Comparison of ENCODE assay signal across 14 cellular contexts in genomic region chr17:50365649-50366393, GRCh38.
"Had no signal": no experiment of that assay in that cellular context is flagged by ENCODE, and none has a peak within 500 bp of the region (broad histone marks: within the 10 kb centered on the region; RNA-seq: fewer than 3 reads in every experiment).

No MANE protein-coding gene starts in this region.

- H3K9me3 ChIP-seq: suprapubic skin had no signal

- H3K4me3 ChIP-seq: suprapubic skin had no signal

- H3K27me3 ChIP-seq: suprapubic skin had no signal

- H3K27ac Mint-ChIP-seq: activated B cell treated with CpG ODN at 0.5 μM for 24 hours; activated naive CD8-positive, alpha-beta T cell treated with anti-CD3 and anti-CD28 coated beads, Interleukin-2, amount 50 U/mL, for 24 hours; activated T-cell treated with anti-CD3 and anti-CD28 coated beads, Interleukin-2, amount 50 U/mL, for 72 hours; naive thymus-derived CD4-positive, alpha-beta T cell had no signal

- H3K27me3 Mint-ChIP-seq: activated B cell treated with CpG ODN at 0.5 μM for 24 hours; activated naive CD8-positive, alpha-beta T cell treated with anti-CD3 and anti-CD28 coated beads, Interleukin-2, amount 50 U/mL, for 24 hours; naive thymus-derived CD4-positive, alpha-beta T cell had no signal

- H3K9me3 Mint-ChIP-seq: activated B cell treated with CpG ODN at 0.5 μM for 24 hours; activated naive CD8-positive, alpha-beta T cell treated with anti-CD3 and anti-CD28 coated beads, Interleukin-2, amount 50 U/mL, for 24 hours; activated T-cell treated with anti-CD3 and anti-CD28 coated beads, Interleukin-2, amount 50 U/mL, for 72 hours; naive thymus-derived CD4-positive, alpha-beta T cell had no signal

- FAIRE-seq: colon, endometrium, islet of Langerhans had no signal

- H3K4me3 Mint-ChIP-seq: activated B cell treated with CpG ODN at 0.5 μM for 24 hours; activated naive CD8-positive, alpha-beta T cell treated with anti-CD3 and anti-CD28 coated beads, Interleukin-2, amount 50 U/mL, for 24 hours; activated T-cell treated with anti-CD3 and anti-CD28 coated beads, Interleukin-2, amount 50 U/mL, for 72 hours; naive thymus-derived CD4-positive, alpha-beta T cell had no signal

- H3K27ac ChIP-seq: suprapubic skin had no signal

- DNase-seq: activated B cell treated with CpG ODN at 0.5 μM for 24 hours; activated CD4-positive, alpha-beta T cell treated with anti-CD3 and anti-CD28 coated beads for 48 hours; activated CD8-positive, alpha-beta memory T cell treated with anti-CD3 and anti-CD28 coated beads, Interleukin-2, amount 50 U/mL, for 48 hours; activated naive CD4-positive, alpha-beta T cell; activated naive CD8-positive, alpha-beta T cell treated with anti-CD3 and anti-CD28 coated beads, Interleukin-2, amount 50 U/mL, for 24 hours; activated T-cell treated with anti-CD3 and anti-CD28 coated beads, Interleukin-2, amount 50 U/mL, for 72 hours; naive thymus-derived CD4-positive, alpha-beta T cell; stimulated activated naive CD8-positive, alpha-beta T cell treated with anti-CD3 and anti-CD28 coated beads, Interleukin-15, Interleukin-2, amounts not matched to agents 100 U/mL and 50 U/mL, for 24 hours; trophoblast cell had no signal

- ATAC-seq: activated naive CD8-positive, alpha-beta T cell treated with anti-CD3 and anti-CD28 coated beads, Interleukin-2, amount 50 U/mL, for 24 hours; activated T-cell treated with anti-CD3 and anti-CD28 coated beads, Interleukin-2, amount 50 U/mL, for 72 hours; left lobe of liver; naive thymus-derived CD4-positive, alpha-beta T cell; stimulated activated naive CD8-positive, alpha-beta T cell treated with anti-CD3 and anti-CD28 coated beads, Interleukin-15, Interleukin-2, amounts not matched to agents 100 U/mL and 50 U/mL, for 24 hours had no signal
